19 cellular contexts compared by ENCODE assay signal in the genomic region with DNA sequence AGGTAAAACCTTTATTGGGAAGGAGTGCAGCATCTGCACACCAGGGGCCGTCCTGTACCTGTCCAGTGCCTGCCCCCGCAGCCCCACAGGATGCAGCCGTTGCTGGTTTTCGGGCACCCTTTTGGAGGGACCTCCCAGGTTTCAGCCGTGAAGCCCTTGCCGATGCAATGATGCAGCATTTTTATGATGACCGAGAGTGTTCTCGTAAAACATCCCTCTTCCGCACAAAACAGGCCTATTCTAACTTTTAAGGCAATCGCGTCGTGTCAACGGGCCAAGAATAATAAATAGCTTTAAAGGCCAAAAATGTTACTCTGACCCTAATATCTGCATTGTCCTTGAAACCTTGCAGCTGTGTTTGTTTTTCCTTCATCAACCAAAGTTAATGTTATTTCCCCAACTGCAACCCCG.
A peak's percentile ranks its signal among the peaks of the same experiment; 100 is the strongest.
DNase-seq lines count a peak whose midpoint lies in the region; ATAC-seq and TF ChIP-seq lines count a peak whose summit lies in the region.
"Had no signal": no experiment of that assay in that cellular context is flagged by ENCODE, and none has a peak within 500 bp of the region (broad histone marks: within the 10 kb centered on the region; RNA-seq: fewer than 3 reads in every experiment).

No MANE protein-coding gene starts in this region.

- H3K36me3 ChIP-seq in Peyer's patch, result peaks cover 0 to 50% (median 0%) of the 10 kb centered on the region in 3 donors
- no peaks in the 10 kb centered on the region for H3K36me3 ChIP-seq in right lobe of liver
- no peaks in the 10 kb centered on the region for H3K36me3 ChIP-seq in testis (ENCODE audit: low read depth, missing control alignments)
- H3K36me3 ChIP-seq in MG63, result peaks cover 87% of the 10 kb centered on the region

- intact Hi-C loops in right lobe of liver (cut with DNase I) (no loop called here), testis (cut with DNase I; ENCODE audit: low total_unique reads) (no loop called here)

- no peaks in the 10 kb centered on the region for H3K9me3 ChIP-seq in Peyer's patch
- H3K9me3 ChIP-seq in right lobe of liver, result no peaks in the 10 kb centered on the region
- H3K9me3 ChIP-seq in testis, result no peaks in the 10 kb centered on the region
- H3K9me3 ChIP-seq in MG63, result peaks cover 3% of the 10 kb centered on the region

- H3K9me3 Mint-ChIP-seq in endothelial cell (ENCODE audit: unreplicated experiment), result no peaks in the 10 kb centered on the region
- H3K9me3 Mint-ChIP-seq: stimulated activated memory B cell treated with anti-CD40 and anti-IgM and Interleukin-4, amounts not matched to agents 10 μg/mL and 1 μg/mL and 100 μg/mL, for 72 hours had no signal

- H3K4me3 ChIP-seq in Peyer's patch, result no peak overlapping the region
- no peak overlapping the region for H3K4me3 ChIP-seq in right lobe of liver
- no peak overlapping the region for H3K4me3 ChIP-seq in testis
- H3K4me3 ChIP-seq in MG63, result no peak overlapping the region
- H3K4me3 ChIP-seq: SK-N-MC had no signal

- H3K4me1 ChIP-seq in Peyer's patch (no peaks in the 10 kb centered on the region), right lobe of liver (no peaks in the 10 kb centered on the region), testis (peaks cover 30% of the 10 kb centered on the region)

- ATAC-seq in right lobe of liver (no peak), GM21529 (IDR thresholded peaks at IDR 0.05; ENCODE audit: unreplicated experiment) (no peak), HG02884 (IDR thresholded peaks at IDR 0.05; ENCODE audit: unreplicated experiment) (no peak)
- ATAC-seq: activated CD8-positive, alpha-beta T cell treated with anti-CD3 and anti-CD28 coated beads for 36 hours; HCT116; naive thymus-derived CD8-positive, alpha-beta T cell; stimulated activated memory B cell treated with anti-CD40 and anti-IgM and Interleukin-4, amounts not matched to agents 10 μg/mL and 1 μg/mL and 100 μg/mL, for 72 hours had no signal

- TF ChIP-seq CTCF in Peyer's patch (IDR thresholded peaks at IDR 0.05) (no peak), endothelial cell (IDR thresholded peaks at IDR 0.05; ENCODE audit: unreplicated experiment) (no peak), right lobe of liver (IDR thresholded peaks at IDR 0.05) (no peak), testis (IDR thresholded peaks at IDR 0.05) (no peak)

- peaks cover 3% of the 10 kb centered on the region for H3K27me3 Mint-ChIP-seq in endothelial cell (ENCODE audit: unreplicated experiment)
- H3K27me3 Mint-ChIP-seq: stimulated activated memory B cell treated with anti-CD40 and anti-IgM and Interleukin-4, amounts not matched to agents 10 μg/mL and 1 μg/mL and 100 μg/mL, for 72 hours had no signal

- H3K27me3 ChIP-seq in Peyer's patch, result no peaks in the 10 kb centered on the region
- no peaks in the 10 kb centered on the region for H3K27me3 ChIP-seq in right lobe of liver
- no peaks in the 10 kb centered on the region for H3K27me3 ChIP-seq in testis
- H3K27me3 ChIP-seq in MG63, result no peaks in the 10 kb centered on the region

- peak overlapping the region in 2 of 4 donors; percentile 40 to 50 for H3K27ac ChIP-seq in Peyer's patch
- H3K27ac ChIP-seq in right lobe of liver, result peak overlapping the region in 1 of 3 donors; percentile 23
- peak overlapping the region; percentile 71 to 88 for H3K27ac ChIP-seq in testis
- H3K27ac ChIP-seq: SK-N-MC had no signal

- no peaks in the 10 kb centered on the region for H3K36me3 Mint-ChIP-seq in endothelial cell (ENCODE audit: low read depth, unreplicated experiment)

- WGBS in right lobe of liver (ENCODE audit: insufficient coverage, low coverage, low lambda C conversion rate, missing lambda C conversion rate), result 81% methylated on average over 7 of the region's 14 CpGs
- WGBS in testis, 2 donors, result 54 to 69% methylated on average over 14 of the region's 14 CpGs

- no peak for TF ChIP-seq POLR2A in Peyer's patch (IDR thresholded peaks at IDR 0.05)
- TF ChIP-seq POLR2A in right lobe of liver (IDR thresholded peaks at IDR 0.05), result no peak
- TF ChIP-seq POLR2A in testis (IDR thresholded peaks at IDR 0.05), result no peak

- no peak overlapping the region for H3K27ac Mint-ChIP-seq in endothelial cell (ENCODE audit: unreplicated experiment)
- H3K27ac Mint-ChIP-seq: activated CD8-positive, alpha-beta T cell treated with anti-CD3 and anti-CD28 coated beads for 36 hours; naive thymus-derived CD8-positive, alpha-beta T cell; stimulated activated memory B cell treated with anti-CD40 and anti-IgM and Interleukin-4, amounts not matched to agents 10 μg/mL and 1 μg/mL and 100 μg/mL, for 72 hours had no signal

- no peak overlapping the region for H3K4me3 Mint-ChIP-seq in endothelial cell (ENCODE audit: unreplicated experiment)
- H3K4me3 Mint-ChIP-seq: activated CD8-positive, alpha-beta T cell treated with anti-CD3 and anti-CD28 coated beads for 36 hours; naive thymus-derived CD8-positive, alpha-beta T cell; stimulated activated memory B cell treated with anti-CD40 and anti-IgM and Interleukin-4, amounts not matched to agents 10 μg/mL and 1 μg/mL and 100 μg/mL, for 72 hours had no signal

- DNase-seq in Peyer's patch (peak; percentile 14 to 37 (median 32)), endothelial cell (ENCODE audit: low spot score) (peak; percentile 1), right lobe of liver (peak in 2 of 3 donors; percentile 35), testis (peak; percentile 64), NCI-H2227 (lab: John Stamatoyannopoulos, UW; ENCODE audit: unreplicated experiment) (no peak), MG63 (no peak)
- DNase-seq: activated CD8-positive, alpha-beta T cell treated with anti-CD3 and anti-CD28 coated beads for 36 hours; activated effector memory CD4-positive, alpha-beta T cell treated with Interleukin-2 at 50 U/mL for 16 hours; AML-193; DMS153; KG1; NCI-H1436; NCI-H345 had no signal

- H3K4me1 Mint-ChIP-seq in endothelial cell (ENCODE audit: unreplicated experiment), result peaks cover 18% of the 10 kb centered on the region
- H3K4me1 Mint-ChIP-seq: naive thymus-derived CD8-positive, alpha-beta T cell had no signal

Comparison
In these comparisons a context has a peak if more than half of its experiments do, and no peak if none do; other contexts are left out.
1. DNase-seq: peak in Peyer's patch (3 of 3), endothelial cell (single experiment), right lobe of liver (2 of 3) and testis (single experiment); none in NCI-H2227 (single experiment) and MG63 (single experiment).